ENCODE assay signal across 23 cellular contexts in the genomic region with DNA sequence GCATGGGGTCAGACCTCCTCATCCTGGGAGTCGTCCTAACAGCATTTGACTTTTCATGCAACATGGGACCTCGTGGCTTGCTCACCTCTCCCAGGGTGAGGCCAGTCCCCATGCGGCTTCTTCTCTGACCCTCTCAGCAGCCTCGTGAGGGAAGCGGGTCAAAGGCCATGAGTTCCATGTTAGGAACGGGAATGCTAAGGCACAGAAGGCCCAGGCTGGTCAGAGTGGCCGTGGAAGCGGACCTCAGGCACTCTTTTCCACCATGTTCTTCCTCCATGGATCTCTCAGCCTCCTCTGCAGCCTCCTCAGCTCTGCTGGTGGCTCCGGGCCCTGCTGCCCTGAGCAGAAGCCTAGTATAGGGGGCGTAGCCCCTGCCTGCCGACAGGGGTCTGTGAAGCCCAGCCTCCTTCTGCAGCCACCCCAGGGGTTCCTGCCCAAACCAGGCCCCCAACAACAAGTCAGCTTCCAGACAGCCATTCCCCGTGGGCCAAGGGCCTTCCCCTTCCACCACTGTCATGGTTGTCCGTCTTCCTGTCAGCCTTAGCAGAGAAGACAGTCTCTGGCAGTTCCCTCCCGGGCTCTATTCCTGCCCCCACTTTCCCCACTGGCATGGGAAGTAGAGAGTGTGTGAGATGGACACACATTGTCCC.
"Had no signal": no experiment of that assay in that cellular context is flagged by ENCODE, and none has a peak within 500 bp of the region (broad histone marks: within the 10 kb centered on the region; RNA-seq: fewer than 3 reads in every experiment).

No MANE protein-coding gene starts in this region.

- H3K36me3 ChIP-seq: esophagus squamous epithelium, left lung, neutrophil, ovary, thoracic aorta, vagina had no signal

- ATAC-seq: activated CD8-positive, alpha-beta T cell treated with anti-CD3 and anti-CD28 coated beads, Interleukin-2, amount 10 ng/mL, durations not matched to agents 7 days and 5 days; activated naive CD4-positive, alpha-beta T cell treated with anti-CD3 and anti-CD28 coated beads, Interleukin-2, amount 50 U/mL, for 72 hours; left lung; psoas muscle had no signal

- DNase-seq: activated CD4-positive, alpha-beta T cell treated with anti-CD3 and anti-CD28 coated beads, Interleukin-2, amount 50 U/mL, for 1 hour; activated CD8-positive, alpha-beta T cell treated with anti-CD3 and anti-CD28 coated beads, Interleukin-2, amount 10 ng/mL, durations not matched to agents 7 days and 5 days; activated gamma-delta T cell treated with Interleukin-2 at 50 U/mL for 16 hours; activated T-cell treated with anti-CD3 and anti-CD28 coated beads for 4 hours; dermis blood vessel endothelial cell; effector CD4-positive, alpha-beta T cell; esophagus squamous epithelium; foreskin melanocyte; psoas muscle; stimulated activated CD4-positive, alpha-beta T cell treated with anti-CD3 and anti-CD28 coated beads, Interleukin-2, amount 100 ng/mL, for 48 hours; stimulated activated naive CD4-positive, alpha-beta T cell treated with Interleukin-2 at 50 U/mL for 16 hours; T-helper 2 cell had no signal

- H3K27me3 ChIP-seq: ovary, vagina had no signal

- H3K4me1 ChIP-seq: esophagus squamous epithelium, left lung, vagina had no signal

- H3K36me3 Mint-ChIP-seq: activated naive CD4-positive, alpha-beta T cell treated with anti-CD3 and anti-CD28 coated beads, Interleukin-2, amount 50 U/mL, for 72 hours; type B pancreatic cell; WTC11 had no signal

- H3K9me3 ChIP-seq: esophagus squamous epithelium, left lung, neutrophil, ovary, psoas muscle, thoracic aorta, vagina had no signal

- H3K4me3 Mint-ChIP-seq: activated CD8-positive, alpha-beta T cell treated with anti-CD3 and anti-CD28 coated beads, Interleukin-2, amount 10 ng/mL, durations not matched to agents 7 days and 5 days; activated T-helper 1 cell treated with anti-CD3 and anti-CD28 coated beads, Interleukin-12 subunit alpha, Interleukin-12 subunit beta, Interleukin-2, Interleukin-4 antibody, amounts not matched to agents 30 ng/mL and 10 ng/mL and 1 ng/mL, durations not matched to agents 14 hours and 24 hours and 36 hours; nephron; type B pancreatic cell; WTC11 had no signal

- H3K27ac ChIP-seq: epithelial cell of prostate, esophagus squamous epithelium, left lung, neutrophil, ovary, psoas muscle, thoracic aorta, vagina had no signal

- H3K9me3 Mint-ChIP-seq: activated naive CD4-positive, alpha-beta T cell treated with anti-CD3 and anti-CD28 coated beads, Interleukin-2, amount 50 U/mL, for 72 hours; activated T-helper 1 cell treated with anti-CD3 and anti-CD28 coated beads, Interleukin-12 subunit alpha, Interleukin-12 subunit beta, Interleukin-2, Interleukin-4 antibody, amounts not matched to agents 30 ng/mL and 10 ng/mL and 1 ng/mL, durations not matched to agents 14 hours and 24 hours and 36 hours; nephron; type B pancreatic cell; WTC11 had no signal

- H3K4me3 ChIP-seq: esophagus squamous epithelium, left lung, ovary, psoas muscle, thoracic aorta, vagina had no signal

- H3K27ac Mint-ChIP-seq: activated CD8-positive, alpha-beta T cell treated with anti-CD3 and anti-CD28 coated beads, Interleukin-2, amount 10 ng/mL, durations not matched to agents 7 days and 5 days; activated naive CD4-positive, alpha-beta T cell treated with anti-CD3 and anti-CD28 coated beads, Interleukin-2, amount 50 U/mL, for 72 hours; activated T-helper 1 cell treated with anti-CD3 and anti-CD28 coated beads, Interleukin-12 subunit alpha, Interleukin-12 subunit beta, Interleukin-2, Interleukin-4 antibody, amounts not matched to agents 30 ng/mL and 10 ng/mL and 1 ng/mL, durations not matched to agents 14 hours and 24 hours and 36 hours; nephron; type B pancreatic cell; WTC11 had no signal
